In genomic region chr20:34528921-34529297, GRCh38 we compare ENCODE assay signal across 12 cellular contexts. TPM values are rescaled to one million over a fixed set of nuclear protein-coding genes. Genes with fewer than 3 reads are reported as not detected.
DNase-seq lines count a peak whose midpoint lies in the region; ATAC-seq and TF ChIP-seq lines count a peak whose summit lies in the region.
"Had no signal": no experiment of that assay in that cellular context is flagged by ENCODE, and none has a peak within 500 bp of the region (broad histone marks: within the 10 kb centered on the region; RNA-seq: fewer than 3 reads in every experiment).

No MANE protein-coding gene starts in this region.

- no peak for TF ChIP-seq CTCF in type B pancreatic cell (conservative IDR thresholded peaks at IDR 0.05)

- ATAC-seq in HG03378 (IDR thresholded peaks at IDR 0.05; ENCODE audit: unreplicated experiment): no peak
- ATAC-seq: A549, GM23338 had no signal

- no peaks in the 10 kb centered on the region for H3K27me3 Mint-ChIP-seq in type B pancreatic cell

- no peak overlapping the region for H3K4me3 Mint-ChIP-seq in type B pancreatic cell
- H3K4me3 Mint-ChIP-seq: GM23338 had no signal

- H3K27ac Mint-ChIP-seq in type B pancreatic cell: peak overlapping the region; percentile 66
- H3K27ac Mint-ChIP-seq: GM23338 had no signal

- peak; percentile 57 for DNase-seq in activated effector memory CD4-positive, alpha-beta T cell treated with anti-CD3 and anti-CD28 coated beads, Interleukin-2, amount 50 U/mL, for 16 hours
- DNase-seq in activated effector memory CD4-positive, alpha-beta T cell treated with Interleukin-2 at 50 U/mL for 16 hours: no peak
- DNase-seq in foreskin melanocyte: peak; percentile 48
- DNase-seq in midbrain (lab: John Stamatoyannopoulos, UW): peak; percentile 56
- DNase-seq in type B pancreatic cell (ENCODE audit: extremely low spot score, unreplicated experiment): no peak
- DNase-seq in activated CD4-positive, CD25-positive, alpha-beta regulatory T cell (lab: John Stamatoyannopoulos, UW): no peak
- DNase-seq in NCI-H1048 (lab: John Stamatoyannopoulos, UW): no peak
- DNase-seq: NCI-H1105 treated with DMSO at 0.1 percent for 48 hours, NCI-H510A had no signal

- H3K36me3 Mint-ChIP-seq in type B pancreatic cell: peaks cover 36% of the 10 kb centered on the region

- peaks cover 35% of the 10 kb centered on the region for H3K4me1 Mint-ChIP-seq in type B pancreatic cell (ENCODE audit: unreplicated experiment)
- H3K4me1 Mint-ChIP-seq: GM23338 had no signal

- H3K9me3 Mint-ChIP-seq in type B pancreatic cell: no peaks in the 10 kb centered on the region
- H3K9me3 Mint-ChIP-seq: GM23338 had no signal

RNA-seq across cellular contexts. Expression of gene DYNLRB1, which starts 12.7 kb away (rescaled TPM):
- 164 and 201 TPM in 2 replicates for total RNA-seq in type B pancreatic cell (ENCODE audit: low replicate concordance)

RNA-seq across cellular contexts. Expression of gene MAP1LC3A, which starts 29.6 kb away (rescaled TPM):
- 83.9 and 85.2 TPM in 2 replicates for total RNA-seq in type B pancreatic cell (ENCODE audit: low replicate concordance)

Comparison
In these comparisons a context has a peak if more than half of its experiments do, and no peak if none do; other contexts are left out.
1. DNase-seq: peak in activated effector memory CD4-positive, alpha-beta T cell treated with anti-CD3 and anti-CD28 coated beads, Interleukin-2, amount 50 U/mL, for 16 hours (single experiment), foreskin melanocyte (single experiment) and midbrain (single experiment); none in activated effector memory CD4-positive, alpha-beta T cell treated with Interleukin-2 at 50 U/mL for 16 hours (single experiment), type B pancreatic cell (single experiment), activated CD4-positive, CD25-positive, alpha-beta regulatory T cell (0 of 4) and NCI-H1048 (single experiment).